Comparison of ENCODE assay signal across 22 cellular contexts in genomic region chr7:158563051-158563450, GRCh38. TPM values are rescaled to one million over a fixed set of nuclear protein-coding genes. Genes with fewer than 3 reads are reported as not detected.
A peak's percentile ranks its signal among the peaks of the same experiment; 100 is the strongest.
DNase-seq lines count a peak whose midpoint lies in the region; ATAC-seq, FAIRE-seq and TF ChIP-seq lines count a peak whose summit lies in the region.
"Had no signal": no experiment of that assay in that cellular context is flagged by ENCODE, and none has a peak within 500 bp of the region (broad histone marks: within the 10 kb centered on the region; RNA-seq: fewer than 3 reads in every experiment).

No MANE protein-coding gene starts in this region.

- H3K4me2 ChIP-seq in GM23338 (peak overlapping the region; percentile 70), H1 (ENCODE audit: insufficient read depth in 1 of 2, low read depth in 2 of 2, low read length in 2 of 2) (peak overlapping the region in 1 of 2 experiments; percentile 45; a peak in 1 of 4 replicates), osteoblast (ENCODE audit: insufficient read depth, low read length) (no peak overlapping the region)
- H3K4me2 ChIP-seq: A549; BLaER1 treated with 17β-estradiol and CSF1 and Interleukin-3, amounts not matched to agents 10 nM and 100 nM had no signal

- H4K91ac ChIP-seq in H1 (replicated peaks; ENCODE audit: insufficient read length, low read length) = no peak overlapping the region

- TF ChIP-seq EP300 in Ishikawa (IDR thresholded peaks at IDR 0.05; ENCODE audit: borderline replicate concordance) (no peak), H1 (IDR thresholded peaks at IDR 0.05; ENCODE audit: borderline replicate concordance in 1 of 2, low read depth in 2 of 2, low read length in 2 of 2) (no peak)

- no peak overlapping the region for H3K23ac ChIP-seq in H1 (ENCODE audit: insufficient read length)

- H3K4me1 ChIP-seq in GM23338 (ENCODE audit: insufficient read depth) = peaks cover 44% of the 10 kb centered on the region
- peaks cover 0 to 14% (median 8%) of the 10 kb centered on the region in 4 experiments; a peak in 5 of 7 replicates for H3K4me1 ChIP-seq in H1 (replicated peaks in 1 of 4; ENCODE audit: control insufficient read depth in 3 of 4, insufficient read depth in 4 of 4, low read length in 3 of 4)
- no peaks in the 10 kb centered on the region for H3K4me1 ChIP-seq in osteoblast (ENCODE audit: insufficient read depth, low read length)
- H3K4me1 ChIP-seq: A549, Caco-2 had no signal

- 87% methylated on average over 13 of the region's 13 CpGs; no CpG with 5 or more reads in 1 of the 2 experiments for WGBS in H1 (ENCODE audit: extremely low coverage in 1 of 2, insufficient coverage in 1 of 2, insufficient read length in 1 of 2, insufficient replicate concordance in 2 of 2, low coverage in 1 of 2, low lambda C conversion rate in 2 of 2, missing lambda C conversion rate in 1 of 2), 2 experiments

- peak overlapping the region; percentile 42; the same call in 1 of the 2 replicates for H3K18ac ChIP-seq in H1 (ENCODE audit: extremely low read depth, low read length)

- H3K27me3 Mint-ChIP-seq in GM23338 (ENCODE audit: insufficient read depth, low read depth, poor library complexity) (peaks cover 15% of the 10 kb centered on the region), progenitor cell of endocrine pancreas (peaks cover 9% of the 10 kb centered on the region)

- intact Hi-C loops in posterior vena cava (cut with DNase I) = no loop called here

- H3K36me3 ChIP-seq in GM23338 (ENCODE audit: insufficient read depth) (no peaks in the 10 kb centered on the region), H1 (ENCODE audit: control insufficient read depth in 2 of 4, insufficient read depth in 4 of 4, low read length in 3 of 4) (no peaks in the 10 kb centered on the region), osteoblast (ENCODE audit: insufficient read depth, low read length) (no peaks in the 10 kb centered on the region)
- H3K36me3 ChIP-seq: BLaER1 treated with 17β-estradiol and CSF1 and Interleukin-3, amounts not matched to agents 10 nM and 100 nM had no signal

- no peak overlapping the region for H2BK15ac ChIP-seq in H1 (ENCODE audit: low read length)

- CTCF ChIA-PET in H1 (lab: Charles Lee; ENCODE audit: partially characterized antibody) = interaction anchor here (0.8 to 2.0 kb wide), 4 partner anchors 9 to 121 kb away, joined by 3 to 7 read pairs (median 4); no protein-coding TSS in a partner anchor

- DNase-seq in GM23338 (ENCODE audit: low spot score) (no peak), H1 (ENCODE audit: low read depth in 1 of 2, low spot score in 2 of 2) (no peak), posterior vena cava (ENCODE audit: low spot score) (peak; percentile 56), osteoblast (ENCODE audit: insufficient read length, low spot score, missing footprints) (no peak), progenitor cell of endocrine pancreas (ENCODE audit: low spot score, unreplicated experiment) (no peak)
- DNase-seq in central memory CD4-positive, alpha-beta T cell = no peak
- DNase-seq: AML-193; Caco-2; Calu3; CD4-positive, alpha-beta T cell; CD8-positive, alpha-beta T cell; GF-D8 had no signal

- no peak overlapping the region for H2BK5ac ChIP-seq in H1 (ENCODE audit: low read depth, low read length)

- no peak for FAIRE-seq in H1 (lab: Jason Lieb, UNC)
- FAIRE-seq: A549, D721Med, G401.6, GM12891, GM19239 had no signal

- no peak overlapping the region for H3K9ac ChIP-seq in H1 (replicated peaks in 1 of 4; ENCODE audit: extremely low read depth in 1 of 4, low read depth in 3 of 4, low read length in 3 of 4)
- H3K9ac ChIP-seq: BLaER1 treated with 17β-estradiol and CSF1 and Interleukin-3, amounts not matched to agents 10 nM and 100 nM had no signal

- H3K27ac Mint-ChIP-seq in GM23338 (no peak overlapping the region), progenitor cell of endocrine pancreas (no peak overlapping the region)
- H3K27ac Mint-ChIP-seq: B cell; CD4-positive, alpha-beta T cell; CD8-positive, alpha-beta T cell had no signal

- TF ChIP-seq RAD21 in Ishikawa (IDR thresholded peaks at IDR 0.05; ENCODE audit: low read depth) (no peak), H1 (IDR thresholded peaks at IDR 0.05 in 1 of 2, conservative IDR thresholded peaks at IDR 0.05 in 1 of 2; ENCODE audit: low read depth in 2 of 2, low read length in 2 of 2) (no peak)

- H2AK5ac ChIP-seq in H1 (ENCODE audit: low read depth, low read length) = no peak overlapping the region

- no peak for TF ChIP-seq CTCF in GM23338 (conservative IDR thresholded peaks at IDR 0.05; ENCODE audit: low read depth in 2 of 2)
- no peak for TF ChIP-seq CTCF in H1 (IDR thresholded peaks at IDR 0.05; ENCODE audit: control extremely low read depth in 1 of 3, insufficient read depth in 1 of 3, low read depth in 1 of 3, low read length in 3 of 3)
- TF ChIP-seq CTCF in osteoblast (IDR thresholded peaks at IDR 0.05; ENCODE audit: extremely low read depth, low read depth, low read length) = no peak
- TF ChIP-seq CTCF in progenitor cell of endocrine pancreas (IDR thresholded peaks at IDR 0.05; ENCODE audit: unreplicated experiment) = no peak

- H4K5ac ChIP-seq in H1 (ENCODE audit: insufficient read length, low read depth, low read length) = no peak overlapping the region

- H3K27me3 ChIP-seq in GM23338 (ENCODE audit: insufficient read depth) (peaks cover 3% of the 10 kb centered on the region; the same call in 1 of the 2 replicates), H1 (replicated peaks in 1 of 4; ENCODE audit: control insufficient read depth in 3 of 4, extremely low read depth in 1 of 4, insufficient read depth in 3 of 4, low read length in 3 of 4) (no peaks in the 10 kb centered on the region), osteoblast (ENCODE audit: insufficient read depth, low read length) (no peaks in the 10 kb centered on the region)
- H3K27me3 ChIP-seq: BLaER1 treated with 17β-estradiol and CSF1 and Interleukin-3, amounts not matched to agents 10 nM and 100 nM had no signal

- no peaks in the 10 kb centered on the region for H3K79me1 ChIP-seq in H1 (ENCODE audit: low read depth, low read length)

- H3K4me3 ChIP-seq in GM23338 (no peak overlapping the region), H1 (ENCODE audit: extremely low read depth in 1 of 4, insufficient read depth in 2 of 4, low read depth in 3 of 4, low read length in 4 of 4) (no peak overlapping the region), osteoblast (ENCODE audit: insufficient read depth, low read length) (no peak overlapping the region)
- H3K4me3 ChIP-seq: A549; BLaER1 treated with 17β-estradiol and CSF1 and Interleukin-3, amounts not matched to agents 10 nM and 100 nM had no signal

- no peak overlapping the region for H4K8ac ChIP-seq in H1 (ENCODE audit: extremely low read depth, insufficient read depth, low read length)

- H3K4me3 Mint-ChIP-seq in GM23338 (no peak overlapping the region), progenitor cell of endocrine pancreas (ENCODE audit: low read depth) (no peak overlapping the region)
- H3K4me3 Mint-ChIP-seq: B cell; CD4-positive, alpha-beta T cell; CD8-positive, alpha-beta T cell had no signal

- no peak for ATAC-seq in GM23338
- ATAC-seq: A549; CD8-positive, alpha-beta T cell had no signal

- no peak overlapping the region for H3K14ac ChIP-seq in H1 (ENCODE audit: insufficient read length)

- H3K9me3 ChIP-seq in H1 (ENCODE audit: insufficient read depth in 2 of 2, low read depth in 1 of 2, low read length in 1 of 2) (no peaks in the 10 kb centered on the region), osteoblast (ENCODE audit: low read depth, low read length) (no peaks in the 10 kb centered on the region)
- H3K9me3 ChIP-seq: A549; BLaER1 treated with 17β-estradiol and CSF1 and Interleukin-3, amounts not matched to agents 10 nM and 100 nM; Caco-2 had no signal

- POLR2A ChIA-PET in H1 (lab: Charles Lee; ENCODE audit: partially characterized antibody) = no interaction called here

- no peak overlapping the region for H2AFZ ChIP-seq in GM23338
- no peak overlapping the region for H2AFZ ChIP-seq in H1 (ENCODE audit: low read length)
- no peak overlapping the region for H2AFZ ChIP-seq in osteoblast (ENCODE audit: low read length)

- no peaks in the 10 kb centered on the region for H3K79me2 ChIP-seq in GM23338 (replicated peaks; ENCODE audit: insufficient read depth)
- no peaks in the 10 kb centered on the region for H3K79me2 ChIP-seq in H1 (ENCODE audit: control insufficient read depth in 1 of 2, insufficient read depth in 2 of 2, low read length in 2 of 2)
- H3K79me2 ChIP-seq in osteoblast (ENCODE audit: insufficient read depth, low read length) = no peaks in the 10 kb centered on the region

- no peak overlapping the region for H3K4ac ChIP-seq in H1 (replicated peaks; ENCODE audit: insufficient read length, low read depth, low read length)

- H3F3A ChIP-seq in GM23338 (replicated peaks; ENCODE audit: low read depth) = no peaks in the 10 kb centered on the region

- H3K27ac ChIP-seq in GM23338 (ENCODE audit: low read depth) (no peak overlapping the region), H1 (ENCODE audit: low read depth, low read length) (no peak overlapping the region), osteoblast (ENCODE audit: low read depth, low read length) (no peak overlapping the region)
- H3K27ac ChIP-seq: 22Rv1; A549; BLaER1 treated with 17β-estradiol and CSF1 and Interleukin-3, amounts not matched to agents 10 nM and 100 nM; C4-2B had no signal

- no peak overlapping the region; the same call in 1 of the 2 replicates for H2BK20ac ChIP-seq in H1 (ENCODE audit: low read length)

- H3K9me3 Mint-ChIP-seq in GM23338 (peaks cover 71% of the 10 kb centered on the region), progenitor cell of endocrine pancreas (ENCODE audit: low read depth) (no peaks in the 10 kb centered on the region)
- H3K9me3 Mint-ChIP-seq: CD4-positive, alpha-beta T cell; CD8-positive, alpha-beta T cell had no signal

- no peaks in the 10 kb centered on the region for H3K23me2 ChIP-seq in H1 (ENCODE audit: low read depth, low read length)

- no peak overlapping the region for H2BK120ac ChIP-seq in H1 (replicated peaks; ENCODE audit: low read depth, low read length)

- H4K20me1 ChIP-seq in GM23338 (replicated peaks; ENCODE audit: insufficient read depth) = no peaks in the 10 kb centered on the region
- H4K20me1 ChIP-seq in H1 (replicated peaks in 1 of 2; ENCODE audit: control insufficient read depth in 1 of 2, insufficient read depth in 2 of 2, low read length in 2 of 2) = no peaks in the 10 kb centered on the region
- no peaks in the 10 kb centered on the region for H4K20me1 ChIP-seq in osteoblast (ENCODE audit: insufficient read depth, low read length)

- H2BK12ac ChIP-seq in H1 (ENCODE audit: low read depth, low read length) = peak overlapping the region; percentile 10; the same call in 1 of the 2 replicates

- H3K4me1 Mint-ChIP-seq in GM23338 (peaks cover 35% of the 10 kb centered on the region), progenitor cell of endocrine pancreas (ENCODE audit: low read depth) (peaks cover 1% of the 10 kb centered on the region)
- H3K4me1 Mint-ChIP-seq: B cell had no signal

- H3K56ac ChIP-seq in H1 (replicated peaks; ENCODE audit: insufficient read length, low read depth, low read length) = no peak overlapping the region

- no peaks in the 10 kb centered on the region for H3K9me2 ChIP-seq in GM23338 (ENCODE audit: insufficient read depth)

- TF ChIP-seq POLR2A in H1 (IDR thresholded peaks at IDR 0.05; ENCODE audit: control extremely low read depth in 1 of 2, low read depth in 2 of 2, low read length in 2 of 2) = no peak

- H3K36me3 Mint-ChIP-seq in GM23338 (ENCODE audit: low read depth) (peaks cover 7% of the 10 kb centered on the region; the same call in 2 of the 3 replicates), progenitor cell of endocrine pancreas (ENCODE audit: insufficient read depth) (no peaks in the 10 kb centered on the region)
- H3K36me3 Mint-ChIP-seq: CD8-positive, alpha-beta T cell had no signal

RNA-seq across cellular contexts. Expression of gene PTPRN2, which starts 24.6 kb away (rescaled TPM):
- 3.7 and 4.0 TPM in 2 replicates for total RNA-seq in GM23338 (2014; rRNA removed; shearing (Covaris generic))
- polyA plus RNA-seq in GM23338 (2016; fragmentation: Nextera tagmentation; extraction: Ambion mirVana) (0.87 and 1.4 TPM in 2 replicates), H1 (2011; rRNA removed) (2.6 and 4.9 TPM in 2 replicates)
- 3.6 and 4.5 TPM in 2 replicates for total RNA-seq in H1 (2021; fragmentation: NEBNext Ultra II Directional; extraction: Animal tissue kit (Norgen Biotek cat#: 25700))
- polyA plus RNA-seq in H1 (2011; cell fraction: cytosol; rRNA removed) = 3.7 TPM
- 5.5 TPM for polyA plus RNA-seq in H1 (2011; cell fraction: nucleus; rRNA removed)
- 1.3 to 2.3 TPM (median 1.8 TPM) in 4 replicates for polyA plus RNA-seq in H1 (2012, experiment 1 of 2)
- polyA plus RNA-seq in H1 (2012, experiment 2 of 2) = 1.4 TPM
- 1.4 TPM for polyA plus RNA-seq in H1 (2013, experiment 1 of 2)
- polyA plus RNA-seq in H1 (2013, experiment 2 of 2) = 1.5 TPM
- polyA minus RNA-seq in H1 (2011; rRNA and poly(A)+ RNA removed) = 3.4 and 3.5 TPM in 2 replicates
- 4.8 TPM for polyA minus RNA-seq in H1 (2011; cell fraction: cytosol; rRNA and poly(A)+ RNA removed)
- polyA minus RNA-seq in H1 (2011; cell fraction: nucleus; rRNA and poly(A)+ RNA removed) = 7.4 TPM
- total RNA-seq in posterior vena cava (1 to 10 TPM; 1.6 to 2.8 TPM), osteoblast (0.36 and 0.88 TPM in 2 replicates), progenitor cell of endocrine pancreas (9.4 and 11.4 TPM in 2 replicates)
